ENCODE assay signal across 8 cellular contexts in the genomic region with DNA sequence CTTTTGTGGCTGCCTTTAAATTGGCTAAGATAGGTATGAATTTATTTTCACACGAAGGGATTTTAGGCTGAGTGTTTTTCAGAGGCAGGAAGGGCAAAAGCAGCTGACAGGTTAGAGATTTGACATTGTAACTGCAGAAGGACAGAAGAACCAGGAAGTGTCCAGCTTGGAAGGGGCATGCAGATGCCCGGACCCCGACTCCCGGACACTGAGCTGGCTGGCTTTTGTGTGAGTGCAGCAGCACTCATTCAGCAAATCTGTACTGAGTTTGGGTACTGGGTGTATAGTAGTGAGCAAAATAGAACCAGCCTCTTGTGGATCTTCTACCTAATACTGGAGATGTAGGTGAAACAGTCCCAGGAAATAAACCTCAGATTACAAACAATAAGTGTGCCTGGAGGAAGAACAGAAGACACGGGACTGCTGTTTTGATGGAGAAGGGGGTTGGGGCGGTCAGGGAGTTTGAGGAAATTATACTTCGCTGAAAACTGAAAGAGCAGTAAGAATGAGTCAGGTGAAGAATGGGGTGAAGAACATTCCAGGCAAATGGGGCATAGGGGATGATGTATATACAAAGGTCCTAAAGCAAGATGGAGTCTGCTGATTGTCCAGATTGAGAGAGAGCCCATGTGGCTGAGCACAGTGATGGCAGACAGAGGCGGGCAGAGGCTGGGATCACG.
A peak's percentile ranks its signal among the peaks of the same experiment; 100 is the strongest.
DNase-seq lines count a peak whose midpoint lies in the region; ATAC-seq and TF ChIP-seq lines count a peak whose summit lies in the region.

No MANE protein-coding gene starts in this region.

- no peaks in the 10 kb centered on the region for H3K27me3 ChIP-seq in effector memory CD4-positive, alpha-beta T cell (replicated peaks; ENCODE audit: control insufficient read depth, insufficient read depth, low read length, poor library complexity, severe bottlenecking)
- H3K27me3 ChIP-seq in neuronal stem cell (ENCODE audit: control insufficient read depth in 3 of 3, insufficient read depth in 3 of 3, low read depth in 1 of 3, low read length in 3 of 3), result no peaks in the 10 kb centered on the region

- peak overlapping the region; percentile 80 for H2AFZ ChIP-seq in neuronal stem cell (ENCODE audit: low read length)

- H2BK12ac ChIP-seq in neuronal stem cell (ENCODE audit: low read length), result no peak overlapping the region

- no peak overlapping the region for H4K91ac ChIP-seq in neuronal stem cell (ENCODE audit: low read depth, low read length, poor library complexity)

- H3K36me3 ChIP-seq in effector memory CD4-positive, alpha-beta T cell (ENCODE audit: control insufficient read depth, insufficient read depth, low read length), result no peaks in the 10 kb centered on the region
- no peaks in the 10 kb centered on the region for H3K36me3 ChIP-seq in neuronal stem cell (replicated peaks in 1 of 2; ENCODE audit: control insufficient read depth in 2 of 2, insufficient read depth in 2 of 2, low read length in 2 of 2)

- no peak overlapping the region for H3K23ac ChIP-seq in neuronal stem cell (ENCODE audit: low read depth, low read length, poor library complexity)

- H3K4me3 ChIP-seq in AG09309 (ENCODE audit: control insufficient read depth, low read depth, low read length) (peak overlapping the region; percentile 36), neuronal stem cell (ENCODE audit: low read length in 2 of 2) (peak overlapping the region in 1 of 2 donors; percentile 43)
- peak overlapping the region; percentile 13 for H3K4me3 ChIP-seq in effector memory CD4-positive, alpha-beta T cell (ENCODE audit: insufficient read depth, low read depth, low read length, poor library complexity, severe bottlenecking)

- H2BK15ac ChIP-seq in neuronal stem cell (ENCODE audit: low read length), result no peak overlapping the region

- H2AK5ac ChIP-seq in neuronal stem cell (ENCODE audit: low read depth, low read length), result no peak overlapping the region

- no peak overlapping the region for H2BK120ac ChIP-seq in neuronal stem cell (ENCODE audit: low read depth, low read length)

- no peak overlapping the region for H3K27ac ChIP-seq in effector memory CD4-positive, alpha-beta T cell (ENCODE audit: insufficient read depth, low read length, poor library complexity, severe bottlenecking)
- no peak overlapping the region for H3K27ac ChIP-seq in neuronal stem cell (replicated peaks; ENCODE audit: low read length)

- no peak overlapping the region for H3K4me2 ChIP-seq in neuronal stem cell (ENCODE audit: insufficient read depth, low read length, poor library complexity, severe bottlenecking)

- no peaks in the 10 kb centered on the region for H3K79me1 ChIP-seq in neuronal stem cell (ENCODE audit: low read depth, low read length)

- WGBS in neuronal stem cell (ENCODE audit: extremely low coverage in 2 of 2, insufficient read length in 2 of 2, insufficient replicate concordance in 1 of 2), 2 donors, result no CpG with 5 or more reads among the region's 9 CpGs

- H2BK5ac ChIP-seq in neuronal stem cell (ENCODE audit: low read length), result no peak overlapping the region

- no peaks in the 10 kb centered on the region for H3K9me3 ChIP-seq in effector memory CD4-positive, alpha-beta T cell (ENCODE audit: control insufficient read depth, low read length)
- H3K9me3 ChIP-seq in neuronal stem cell (replicated peaks in 1 of 2; ENCODE audit: control insufficient read depth in 2 of 2, insufficient read depth in 1 of 2, low read depth in 1 of 2, low read length in 2 of 2), result no peaks in the 10 kb centered on the region

- H3K18ac ChIP-seq in neuronal stem cell (ENCODE audit: low read length), result no peak overlapping the region

- no peak overlapping the region for H3K4ac ChIP-seq in neuronal stem cell (ENCODE audit: low read length)

- peaks cover 13% of the 10 kb centered on the region for H3K4me1 ChIP-seq in effector memory CD4-positive, alpha-beta T cell (ENCODE audit: control insufficient read depth, insufficient read depth, low read length, poor library complexity, severe bottlenecking)
- peaks cover 17 to 33% of the 10 kb centered on the region in 2 donors for H3K4me1 ChIP-seq in neuronal stem cell (ENCODE audit: control insufficient read depth in 2 of 2, insufficient read depth in 1 of 2, low read depth in 1 of 2, low read length in 2 of 2)

- no peak overlapping the region for H3K9ac ChIP-seq in neuronal stem cell (ENCODE audit: low read depth, low read length, poor library complexity)

- no peak for TF ChIP-seq CTCF in AG09309 (IDR thresholded peaks at IDR 0.05; ENCODE audit: control insufficient read depth, insufficient read depth, low read depth, low read length, missing control alignments)

- DNase-seq in AG09309 (ENCODE audit: low read depth), result no peak
- DNase-seq in effector memory CD4-positive, alpha-beta T cell, result no peak
- DNase-seq in neuronal stem cell (ENCODE audit: low spot score), result no peak
- no peak for DNase-seq in mesenteric fat pad (ENCODE audit: low spot score)
- no peak for DNase-seq in COLO668 (lab: John Stamatoyannopoulos, UW; ENCODE audit: unreplicated experiment)

- no peak overlapping the region for H3K14ac ChIP-seq in neuronal stem cell (ENCODE audit: low read length)

- ATAC-seq in HG03354 (IDR thresholded peaks at IDR 0.05; ENCODE audit: poor library complexity, severe bottlenecking, unreplicated experiment) (peak; percentile 5), GM18870 (IDR thresholded peaks at IDR 0.05; ENCODE audit: unreplicated experiment) (no peak), HG02884 (IDR thresholded peaks at IDR 0.05; ENCODE audit: unreplicated experiment) (no peak)

- no peak overlapping the region for H4K8ac ChIP-seq in neuronal stem cell (ENCODE audit: low read depth, low read length)
